ENCODE assay signal across 18 cellular contexts in genomic region chr16:70588565-70588964, GRCh38. TPM values are rescaled to one million over a fixed set of nuclear protein-coding genes. Genes with fewer than 3 reads are reported as not detected.
DNase-seq lines count a peak whose midpoint lies in the region; ATAC-seq and TF ChIP-seq lines count a peak whose summit lies in the region.
"Had no signal": no experiment of that assay in that cellular context is flagged by ENCODE, and none has a peak within 500 bp of the region (broad histone marks: within the 10 kb centered on the region; RNA-seq: fewer than 3 reads in every experiment).

No MANE protein-coding gene starts in this region.

- no peak overlapping the region for H2BK15ac ChIP-seq in mesenchymal stem cell (ENCODE audit: low read depth, poor library complexity, severe bottlenecking)

- DNase-seq in adrenal gland (no peak), epithelial cell of esophagus (ENCODE audit: low read depth) (peak; percentile 75), mesenchymal stem cell (peak; percentile 67), vagina (ENCODE audit: extremely low spot score in 2 of 2) (no peak), NCI-H226 (no peak)
- DNase-seq in stimulated activated CD4-positive, alpha-beta T cell treated with anti-CD3 and anti-CD28 coated beads, Interleukin-1b, Interleukin-23, amount 100 ng/mL, for 48 hours, result no peak
- DNase-seq: activated B cell treated with CpG ODN at 0.5 μM for 24 hours; activated gamma-delta T cell treated with Interleukin-2 at 50 U/mL for 16 hours; brain microvascular endothelial cell; C1 segment of cervical spinal cord; DMS153; kidney glomerular epithelial cell; NCI-H1092; NCI-H2107; NCI-H82; RPMI8226; stimulated activated naive CD4-positive, alpha-beta T cell treated with Interleukin-2 at 50 U/mL for 16 hours had no signal

- ATAC-seq in HG03442 (IDR thresholded peaks at IDR 0.05; ENCODE audit: unreplicated experiment), result no peak

- H3K23ac ChIP-seq in mesenchymal stem cell (ENCODE audit: low read length in 2 of 2), result no peak overlapping the region

- H3K36me3 ChIP-seq in adrenal gland (replicated peaks in 1 of 2) (no peaks in the 10 kb centered on the region), mesenchymal stem cell (ENCODE audit: control insufficient read depth in 1 of 2, insufficient read depth in 2 of 2, low read depth in 1 of 2, low read length in 2 of 2) (no peaks in the 10 kb centered on the region), vagina (no peaks in the 10 kb centered on the region)
- H3K36me3 ChIP-seq: brain microvascular endothelial cell had no signal

- TF ChIP-seq CTCF in adrenal gland (IDR thresholded peaks at IDR 0.05) (no peak), epithelial cell of esophagus (IDR thresholded peaks at IDR 0.05; ENCODE audit: insufficient read depth, low read depth, low read length, missing control alignments) (no peak), vagina (IDR thresholded peaks at IDR 0.05) (no peak)

- H2AFZ ChIP-seq in mesenchymal stem cell (ENCODE audit: low read depth, low read length), result no peak overlapping the region

- no peak overlapping the region for H3K14ac ChIP-seq in mesenchymal stem cell (ENCODE audit: low read length in 2 of 2)

- peaks cover 28 to 57% of the 10 kb centered on the region in 2 donors for H3K4me1 ChIP-seq in adrenal gland (replicated peaks in 1 of 2)
- H3K4me1 ChIP-seq in mesenchymal stem cell (ENCODE audit: control insufficient read depth, insufficient read depth, low read depth, low read length), result peaks cover 7% of the 10 kb centered on the region
- H3K4me1 ChIP-seq in vagina, result peaks cover 62% of the 10 kb centered on the region

- H3K79me1 ChIP-seq in mesenchymal stem cell (replicated peaks; ENCODE audit: low read length, poor library complexity, severe bottlenecking), result no peaks in the 10 kb centered on the region

- H3K9me3 ChIP-seq in adrenal gland (replicated peaks in 1 of 3), result no peaks in the 10 kb centered on the region
- H3K9me3 ChIP-seq in mesenchymal stem cell (ENCODE audit: control insufficient read depth, low read length), result no peaks in the 10 kb centered on the region
- no peaks in the 10 kb centered on the region for H3K9me3 ChIP-seq in vagina

- no peak overlapping the region for H3K4me2 ChIP-seq in mesenchymal stem cell (ENCODE audit: low read length, poor library complexity, severe bottlenecking)

- H3K9ac ChIP-seq in mesenchymal stem cell (ENCODE audit: low read length), result peak overlapping the region; percentile 30

- no peak overlapping the region for H4K8ac ChIP-seq in mesenchymal stem cell (ENCODE audit: low read length)

- H3K4ac ChIP-seq in mesenchymal stem cell (ENCODE audit: low read depth in 1 of 2, low read length in 2 of 2), result no peak overlapping the region

- H3K27ac ChIP-seq in adrenal gland (peak overlapping the region in 3 of 5 donors; percentile 37 to 89 (median 50)), mesenchymal stem cell (ENCODE audit: low read length, poor library complexity, severe bottlenecking) (no peak overlapping the region), vagina (peak overlapping the region; percentile 87)
- H3K27ac ChIP-seq: brain microvascular endothelial cell had no signal

- H4K91ac ChIP-seq in mesenchymal stem cell (ENCODE audit: low read length), result no peak overlapping the region

- TF ChIP-seq POLR2A in adrenal gland (IDR thresholded peaks at IDR 0.05) (no peak), vagina (IDR thresholded peaks at IDR 0.05) (no peak)

- intact Hi-C loops in adrenal gland (cut with DNase I), result no loop called here
- intact Hi-C loops in vagina (cut with DNase I), result no loop called here

- 28 to 41% (median 34%) methylated on average over 4 of the region's 4 CpGs for WGBS in adrenal gland, 4 donors
- 38% methylated on average over 4 of the region's 4 CpGs for WGBS in mesenchymal stem cell

- H2BK12ac ChIP-seq in mesenchymal stem cell (ENCODE audit: low read length in 2 of 2), result no peak overlapping the region

- H2BK5ac ChIP-seq in mesenchymal stem cell (ENCODE audit: low read depth, low read length, poor library complexity, severe bottlenecking), result no peak overlapping the region

- H3K4me3 ChIP-seq in adrenal gland (no peak overlapping the region), epithelial cell of esophagus (ENCODE audit: low read length) (no peak overlapping the region), mesenchymal stem cell (ENCODE audit: insufficient read depth in 1 of 2, low read depth in 1 of 2, low read length in 2 of 2) (no peak overlapping the region), vagina (no peak overlapping the region)

- H3K18ac ChIP-seq in mesenchymal stem cell (ENCODE audit: low read depth in 1 of 2, low read length in 2 of 2), result no peak overlapping the region

- no peak overlapping the region for H2AK5ac ChIP-seq in mesenchymal stem cell (ENCODE audit: low read length, severe bottlenecking)

- H3K27me3 ChIP-seq in adrenal gland (no peaks in the 10 kb centered on the region), mesenchymal stem cell (ENCODE audit: control insufficient read depth in 1 of 2, insufficient read depth in 1 of 2, low read length in 2 of 2) (no peaks in the 10 kb centered on the region), vagina (no peaks in the 10 kb centered on the region)
- H3K27me3 ChIP-seq: brain microvascular endothelial cell had no signal

- H2BK120ac ChIP-seq in mesenchymal stem cell (ENCODE audit: low read depth, low read length), result no peak overlapping the region

RNA-seq across cellular contexts. Expression of gene IL34, which starts 57.8 kb away (rescaled TPM):
- total RNA-seq in adrenal gland (10 to 100 TPM; 16.8 to 62.9 (median 40.3) TPM), vagina (6.1 TPM)
- 10 to 100 TPM in 2 of 3 donors, 1 to 10 TPM in 1; 3.2 to 36.5 (median 35.0) TPM for polyA plus RNA-seq in adrenal gland
- polyA plus RNA-seq in mesenchymal stem cell (2013, experiment 1 of 2), result 0.15 TPM
- polyA plus RNA-seq in mesenchymal stem cell (2013, experiment 2 of 2), result 0.11 TPM

Comparison
In these comparisons a context has a peak if more than half of its experiments do, and no peak if none do; other contexts are left out.
1. DNase-seq: peak in epithelial cell of esophagus (single experiment) and mesenchymal stem cell (single experiment); none in adrenal gland (0 of 7), vagina (0 of 2), stimulated activated CD4-positive, alpha-beta T cell treated with anti-CD3 and anti-CD28 coated beads, Interleukin-1b, Interleukin-23, amount 100 ng/mL, for 48 hours (single experiment) and NCI-H226 (single experiment).